ENCODE assay signal across 30 cellular contexts in the genomic region with DNA sequence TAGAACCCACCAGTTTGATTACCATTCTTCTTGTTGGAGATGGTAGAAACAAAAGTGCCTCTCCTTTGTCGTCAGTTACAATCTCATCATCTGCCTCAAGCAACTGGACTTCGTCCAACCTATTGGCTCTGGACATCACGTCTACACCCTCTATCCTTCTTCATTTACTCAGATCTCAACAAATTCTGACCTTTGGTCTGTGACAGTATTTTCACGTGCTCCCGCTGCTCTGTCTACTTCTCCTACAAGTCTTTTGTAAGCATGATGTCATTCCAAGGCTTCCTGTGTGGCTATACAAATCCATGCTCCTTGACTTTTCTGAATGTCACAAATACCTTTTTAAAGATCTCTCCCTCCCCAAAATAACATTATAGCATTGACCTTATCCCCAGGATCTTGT. TPM values are rescaled to one million over a fixed set of nuclear protein-coding genes. Genes with fewer than 3 reads are reported as not detected.
DNase-seq lines count a peak whose midpoint lies in the region; TF ChIP-seq lines count a peak whose summit lies in the region.
"Had no signal": no experiment of that assay in that cellular context is flagged by ENCODE, and none has a peak within 500 bp of the region (broad histone marks: within the 10 kb centered on the region; RNA-seq: fewer than 3 reads in every experiment).

No MANE protein-coding gene starts in this region.

- no peak for TF ChIP-seq POLR2A in testis (IDR thresholded peaks at IDR 0.05)

- no peak overlapping the region for H2BK5ac ChIP-seq in mesendoderm (ENCODE audit: low read length)

- TF ChIP-seq CTCF in testis (IDR thresholded peaks at IDR 0.05) (no peak), hepatocyte (IDR thresholded peaks at IDR 0.05; ENCODE audit: poor library complexity) (no peak)

- H2AK5ac ChIP-seq in mesendoderm (ENCODE audit: low read length), result no peak overlapping the region

- no peak overlapping the region for H3K23ac ChIP-seq in mesendoderm (ENCODE audit: low read length)

- H3K27me3 ChIP-seq in muscle layer of duodenum (ENCODE audit: low read depth, low read length), result no peaks in the 10 kb centered on the region
- no peaks in the 10 kb centered on the region for H3K27me3 ChIP-seq in testis
- no peaks in the 10 kb centered on the region for H3K27me3 ChIP-seq in mesendoderm (ENCODE audit: insufficient read depth, low read length, poor library complexity)
- H3K27me3 ChIP-seq in hepatocyte, result no peaks in the 10 kb centered on the region
- H3K27me3 ChIP-seq: cardiac muscle cell, foreskin keratinocyte, neural progenitor cell, pancreas, Peyer's patch, tibial artery had no signal

- H2BK120ac ChIP-seq in mesendoderm (ENCODE audit: low read depth, low read length), result no peak overlapping the region

- H3K79me2 ChIP-seq in mesendoderm (ENCODE audit: control insufficient read depth, insufficient read depth, low read length) (no peaks in the 10 kb centered on the region), hepatocyte (no peaks in the 10 kb centered on the region)

- peak; percentile 44 for DNase-seq in CD1c-positive myeloid dendritic cell (ENCODE audit: extremely low spot score)
- peak; percentile 4 for DNase-seq in HCEC 1CT
- DNase-seq in dermis blood vessel endothelial cell, result peak; percentile 39
- DNase-seq in testis, result no peak
- no peak for DNase-seq in DMS153 treated with DMSO at 0.1 percent for 48 hours (lab: John Stamatoyannopoulos, UW; ENCODE audit: unreplicated experiment)
- no peak for DNase-seq in mesendoderm
- DNase-seq in hepatocyte (ENCODE audit: low spot score), result no peak
- DNase-seq: activated CD4-positive, alpha-beta T cell treated with anti-CD3 and anti-CD28 coated beads, Interleukin-2, amount 10 ng/mL, durations not matched to agents 24 days and 14 days; activated effector memory CD4-positive, alpha-beta T cell treated with Interleukin-2 at 50 U/mL for 16 hours; DMS79; effector memory CD4-positive, alpha-beta T cell; foreskin keratinocyte; GF-D8; left cardiac atrium; NCI-H1048; NCI-H2107; NCI-H345; pancreas; Peyer's patch; stimulated activated CD8-positive, alpha-beta memory T cell treated with anti-CD3 and anti-CD28 coated beads, Interleukin-4, amount 100 ng/mL, for 48 hours; stimulated activated naive CD8-positive, alpha-beta T cell treated with anti-CD3 and anti-CD28 coated beads, Interleukin-15, amount 100 ng/mL, for 72 hours; tibial artery had no signal

- no peak overlapping the region for H3K4me2 ChIP-seq in mesendoderm (ENCODE audit: low read length)
- no peak overlapping the region for H3K4me2 ChIP-seq in hepatocyte
- H3K4me2 ChIP-seq: neural progenitor cell had no signal

- H3K9me3 ChIP-seq in muscle layer of duodenum (ENCODE audit: control insufficient read depth in 1 of 2, low read length in 2 of 2) (no peaks in the 10 kb centered on the region), testis (no peaks in the 10 kb centered on the region), hepatocyte (ENCODE audit: low read depth) (no peaks in the 10 kb centered on the region)
- H3K9me3 ChIP-seq: pancreas, Peyer's patch, tibial artery had no signal

- H3K27ac ChIP-seq in muscle layer of duodenum (ENCODE audit: low read length) (peak overlapping the region; percentile 26), testis (no peak overlapping the region), mesendoderm (ENCODE audit: low read depth, low read length) (no peak overlapping the region), hepatocyte (no peak overlapping the region)
- H3K27ac ChIP-seq: cardiac muscle cell, epithelial cell of prostate, foreskin keratinocyte, neural progenitor cell, pancreas had no signal

- H3K4me1 ChIP-seq in muscle layer of duodenum (ENCODE audit: control insufficient read depth in 1 of 2, insufficient read depth in 2 of 2, low read length in 2 of 2) (no peaks in the 10 kb centered on the region), testis (no peaks in the 10 kb centered on the region), mesendoderm (ENCODE audit: control insufficient read depth, low read depth, low read length) (no peaks in the 10 kb centered on the region), hepatocyte (ENCODE audit: insufficient read depth) (no peaks in the 10 kb centered on the region)
- H3K4me1 ChIP-seq: foreskin keratinocyte, neural progenitor cell, pancreas, Peyer's patch had no signal

- H3K4ac ChIP-seq in mesendoderm (ENCODE audit: low read depth, low read length), result no peak overlapping the region

- no peak overlapping the region for H2BK15ac ChIP-seq in mesendoderm (replicated peaks; ENCODE audit: low read depth)

- H3K56ac ChIP-seq in mesendoderm (ENCODE audit: low read length), result no peak overlapping the region

- H2AFZ ChIP-seq in hepatocyte, result no peak overlapping the region
- H2AFZ ChIP-seq: neural progenitor cell had no signal

- H3K18ac ChIP-seq in mesendoderm (ENCODE audit: low read length), result no peak overlapping the region

- H3K9me2 ChIP-seq in hepatocyte (replicated peaks; ENCODE audit: insufficient read depth), result no peaks in the 10 kb centered on the region

- H3K4me3 ChIP-seq in muscle layer of duodenum (ENCODE audit: low read depth in 1 of 2, low read length in 2 of 2) (no peak overlapping the region), testis (no peak overlapping the region), mesendoderm (ENCODE audit: low read length) (no peak overlapping the region), hepatocyte (no peak overlapping the region)
- H3K4me3 ChIP-seq: cardiac muscle cell, coronary artery, neural progenitor cell, pancreas, Peyer's patch, tibial artery had no signal

- H3K9ac ChIP-seq in mesendoderm (ENCODE audit: low read length), result no peak overlapping the region
- H3K9ac ChIP-seq: neural progenitor cell had no signal

- intact Hi-C loops in testis (cut with DNase I; ENCODE audit: low total_unique reads), result no loop called here

- no peak overlapping the region for H4K5ac ChIP-seq in mesendoderm (ENCODE audit: low read length)

- 86 to 89% methylated on average over 5 of the region's 5 CpGs for WGBS in testis, 2 donors
- no CpG with 5 or more reads among the region's 5 CpGs for WGBS in mesendoderm (ENCODE audit: extremely low coverage, insufficient coverage, low lambda C conversion rate)
- WGBS in hepatocyte (ENCODE audit: low lambda C conversion rate, missing lambda C conversion rate), result 91% methylated on average over 5 of the region's 5 CpGs

- no peak overlapping the region for H4K8ac ChIP-seq in mesendoderm (ENCODE audit: low read depth, low read length)

- H3K36me3 ChIP-seq in muscle layer of duodenum (ENCODE audit: control insufficient read depth in 1 of 2, insufficient read depth in 2 of 2, low read length in 2 of 2) (no peaks in the 10 kb centered on the region), testis (ENCODE audit: low read depth, missing control alignments) (no peaks in the 10 kb centered on the region), mesendoderm (ENCODE audit: control insufficient read depth, insufficient read depth, low read length) (no peaks in the 10 kb centered on the region), hepatocyte (replicated peaks; ENCODE audit: insufficient read depth, low read depth) (no peaks in the 10 kb centered on the region)
- H3K36me3 ChIP-seq: cardiac muscle cell, neural progenitor cell, pancreas, Peyer's patch, tibial artery had no signal

- no peaks in the 10 kb centered on the region for H4K20me1 ChIP-seq in hepatocyte (ENCODE audit: insufficient read depth, poor library complexity, severe bottlenecking)

- no peaks in the 10 kb centered on the region for H3K79me1 ChIP-seq in mesendoderm (ENCODE audit: low read length)

RNA-seq across cellular contexts. Expression of a gene that starts 43.0 kb away (rescaled TPM):
- total RNA-seq in dermis blood vessel endothelial cell, result under 0.01 and 0.05 TPM in 2 replicates
- total RNA-seq in testis, result 10 to 100 TPM in 1 of 2 donors, 1 to 10 TPM in 1; 8.1 to 15.5 TPM
- 14.8 TPM for polyA plus RNA-seq in testis (ENCODE audit: insufficient read depth, low read depth, low replicate concordance)
- 1.9 TPM for polyA plus RNA-seq in mesendoderm (2013, experiment 1 of 2)
- polyA plus RNA-seq in mesendoderm (2013, experiment 2 of 2), result 2.1 TPM
- 26.7 and 27.8 TPM in 2 replicates for total RNA-seq in hepatocyte
- polyA plus RNA-seq in hepatocyte, result 24.6 and 31.1 TPM in 2 replicates
- total RNA-seq: activated CD4-positive, alpha-beta T cell treated with anti-CD3 and anti-CD28 coated beads, Interleukin-2, amount 10 ng/mL, durations not matched to agents 24 days and 14 days; activated CD8-positive, alpha-beta memory T cell treated with anti-CD3 and anti-CD28 coated beads for 36 hours; HT-29; T-helper 1 cell treated with Interleukin-12 subunit alpha and Interleukin-12 subunit beta and Interleukin-4 antibody, amounts not matched to agents 30 ng/mL and 1 ng/mL, for 36 hours had no signal

Comparison
In these comparisons a context has a peak if more than half of its experiments do, and no peak if none do; other contexts are left out.
1. DNase-seq: peak in CD1c-positive myeloid dendritic cell (single experiment), HCEC 1CT (single experiment) and dermis blood vessel endothelial cell (single experiment); none in testis (single experiment), DMS153 treated with DMSO at 0.1 percent for 48 hours (single experiment), mesendoderm (single experiment) and hepatocyte (single experiment).